Comparison of ENCODE assay signal across 1 cellular context in the genomic region with DNA sequence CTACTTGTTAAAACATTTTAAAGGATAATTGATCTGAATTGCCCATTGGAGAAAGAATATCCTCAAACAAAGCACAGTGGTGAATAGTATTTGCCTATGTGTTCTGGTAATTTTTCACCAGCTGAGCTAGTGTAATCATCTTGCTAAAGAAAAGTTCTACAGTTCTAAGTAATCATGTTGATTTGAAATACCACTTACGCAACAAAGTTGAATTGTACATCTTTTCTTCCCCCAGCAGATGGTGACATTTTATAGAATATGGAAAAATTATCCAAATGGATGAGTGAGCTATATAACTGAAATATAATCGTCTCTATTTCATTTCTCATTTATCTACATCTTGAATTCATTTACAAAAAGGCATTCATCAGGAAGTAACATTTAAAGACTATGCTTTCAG.
TF ChIP-seq lines count a peak whose summit lies in the region.

No MANE protein-coding gene starts in this region.

TF ChIP-seq in HepG2, 621 proteins besides CTCF, POLR2A, EP300 and RAD21:
- TF ChIP-seq CEBPG (CRISPR knock-in tag; IDR thresholded peaks at IDR 0.05) (peak; percentile 45), CEBPB (IDR thresholded peaks at IDR 0.05; ENCODE audit: borderline replicate concordance, low read depth, low read length) (0 out of 2 replicates have a peak, but pooled peaks have one; percentile 34), STAG1 (CRISPR knock-in tag; IDR thresholded peaks at IDR 0.05) (peak; percentile 42), ZBTB7A (CRISPR knock-in tag; IDR thresholded peaks at IDR 0.05) (no peak)
